ENCODE assay signal across 17 cellular contexts in the genomic region with DNA sequence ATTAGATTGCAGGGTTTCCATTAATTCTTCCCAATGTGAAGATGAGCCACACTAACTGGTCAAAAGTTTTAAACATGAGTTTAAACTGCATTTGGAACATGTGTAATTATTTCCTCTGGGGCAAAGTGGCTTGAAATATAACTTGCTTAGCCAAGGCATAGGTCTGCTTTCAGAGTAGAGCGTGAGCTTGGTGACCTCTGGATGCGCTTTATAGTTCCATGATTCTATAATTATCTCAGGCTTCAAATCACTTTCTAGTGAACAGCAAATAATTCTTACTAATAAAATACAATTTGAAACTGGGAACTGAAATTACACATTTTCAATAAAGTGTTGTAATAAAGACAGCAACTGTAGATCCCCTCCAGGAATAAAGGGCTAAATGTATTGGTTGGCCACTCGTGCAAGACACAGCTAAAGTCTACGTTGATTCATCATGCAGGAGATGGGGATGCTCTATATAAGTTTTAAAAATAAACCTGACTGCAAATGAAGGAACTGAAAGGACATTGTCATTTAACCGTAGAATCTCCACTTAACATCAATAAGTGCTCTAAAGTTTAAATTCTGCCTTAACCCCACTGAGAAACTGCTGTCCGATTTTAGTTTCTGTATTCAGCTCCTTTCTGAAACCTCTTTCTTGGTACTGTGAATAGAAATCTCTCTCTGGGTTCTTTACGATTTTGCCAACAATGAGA.
DNase-seq lines count a peak whose midpoint lies in the region; ATAC-seq and TF ChIP-seq lines count a peak whose summit lies in the region.
"Had no signal": no experiment of that assay in that cellular context is flagged by ENCODE, and none has a peak within 500 bp of the region (broad histone marks: within the 10 kb centered on the region; RNA-seq: fewer than 3 reads in every experiment).

No MANE protein-coding gene starts in this region.

- H3K36me3 ChIP-seq in mesendoderm (ENCODE audit: control insufficient read depth, insufficient read depth, low read length): no peaks in the 10 kb centered on the region
- no peaks in the 10 kb centered on the region for H3K36me3 ChIP-seq in osteoblast (ENCODE audit: insufficient read depth, low read length)
- H3K36me3 ChIP-seq: adrenal gland, SJSA1, stomach had no signal

- peaks cover 3% of the 10 kb centered on the region for H3K9me3 Mint-ChIP-seq in activated B cell treated with CpG ODN at 0.5 μM for 24 hours
- H3K9me3 Mint-ChIP-seq: WTC11 had no signal

- no peak overlapping the region for H3K9ac ChIP-seq in mesendoderm (ENCODE audit: low read length)

- H3K9me3 ChIP-seq in osteoblast (ENCODE audit: low read depth, low read length): no peaks in the 10 kb centered on the region
- H3K9me3 ChIP-seq: adrenal gland, SJSA1 had no signal

- H2BK5ac ChIP-seq in mesendoderm (ENCODE audit: low read length): no peak overlapping the region

- TF ChIP-seq CTCF in activated B cell treated with CpG ODN at 0.5 μM for 24 hours (IDR thresholded peaks at IDR 0.05) (no peak), osteoblast (IDR thresholded peaks at IDR 0.05; ENCODE audit: extremely low read depth, low read depth, low read length) (no peak)

- no peak overlapping the region for H2BK15ac ChIP-seq in mesendoderm (replicated peaks; ENCODE audit: low read depth)

- H3K27me3 Mint-ChIP-seq in activated B cell treated with CpG ODN at 0.5 μM for 24 hours: peaks cover 5% of the 10 kb centered on the region
- H3K27me3 Mint-ChIP-seq: CD4-positive, CD25-positive, alpha-beta regulatory T cell; dendritic cell treated with granulocyte-macrophage colony-stimulating factor and Interleukin-4, amounts not matched to agents 40 ng/mL and 50 ng/mL, for 4 days had no signal

- H2AFZ ChIP-seq in osteoblast (ENCODE audit: low read length): no peak overlapping the region

- no peak overlapping the region for H2BK120ac ChIP-seq in mesendoderm (ENCODE audit: low read depth, low read length)

- no peak overlapping the region for H4K8ac ChIP-seq in mesendoderm (ENCODE audit: low read depth, low read length)

- peak; percentile 79 for ATAC-seq in GM18867 (IDR thresholded peaks at IDR 0.05; ENCODE audit: unreplicated experiment)
- peak; percentile 84 for ATAC-seq in GM21619 (IDR thresholded peaks at IDR 0.05; ENCODE audit: unreplicated experiment)
- peak; percentile 84 for ATAC-seq in HG03103 (IDR thresholded peaks at IDR 0.05; ENCODE audit: low read depth, unreplicated experiment)
- ATAC-seq in activated B cell treated with CpG ODN at 0.5 μM for 24 hours (ENCODE audit: low read depth): peak; percentile 96
- ATAC-seq: WTC11 had no signal

- H3K79me2 ChIP-seq in mesendoderm (ENCODE audit: control insufficient read depth, insufficient read depth, low read length) (no peaks in the 10 kb centered on the region), osteoblast (ENCODE audit: insufficient read depth, low read length) (no peaks in the 10 kb centered on the region)

- no peak overlapping the region for H4K5ac ChIP-seq in mesendoderm (ENCODE audit: low read length)

- H3K23ac ChIP-seq in mesendoderm (ENCODE audit: low read length): no peak overlapping the region

- H3K27me3 ChIP-seq in mesendoderm (ENCODE audit: insufficient read depth, low read length, poor library complexity) (no peaks in the 10 kb centered on the region), osteoblast (ENCODE audit: insufficient read depth, low read length) (no peaks in the 10 kb centered on the region)
- H3K27me3 ChIP-seq: adrenal gland, SJSA1, stomach had no signal

- no peak overlapping the region for H3K56ac ChIP-seq in mesendoderm (ENCODE audit: low read length)

- no peaks in the 10 kb centered on the region for H3K4me1 ChIP-seq in mesendoderm (ENCODE audit: control insufficient read depth, low read depth, low read length)
- no peaks in the 10 kb centered on the region for H3K4me1 ChIP-seq in osteoblast (ENCODE audit: insufficient read depth, low read length)
- H3K4me1 ChIP-seq: adrenal gland, SJSA1, stomach had no signal

- H3K4me2 ChIP-seq in mesendoderm (ENCODE audit: low read length) (no peak overlapping the region), osteoblast (ENCODE audit: insufficient read depth, low read length) (no peak overlapping the region)

- peak overlapping the region; percentile 24 for H3K27ac Mint-ChIP-seq in activated B cell treated with CpG ODN at 0.5 μM for 24 hours
- H3K27ac Mint-ChIP-seq: CD4-positive, CD25-positive, alpha-beta regulatory T cell; dendritic cell treated with granulocyte-macrophage colony-stimulating factor and Interleukin-4, amounts not matched to agents 40 ng/mL and 50 ng/mL, for 4 days; WTC11 had no signal

- H3K27ac ChIP-seq in mesendoderm (ENCODE audit: low read depth, low read length) (no peak overlapping the region), osteoblast (ENCODE audit: low read depth, low read length) (no peak overlapping the region)
- H3K27ac ChIP-seq: adrenal gland, SJSA1, stomach had no signal

- no peaks in the 10 kb centered on the region for H3K79me1 ChIP-seq in mesendoderm (ENCODE audit: low read length)

- DNase-seq in activated B cell treated with CpG ODN at 0.5 μM for 24 hours (no peak), NCI-H524 treated with DMSO at 0.1 percent for 48 hours (lab: John Stamatoyannopoulos, UW) (no peak), amygdala (lab: John Stamatoyannopoulos, UW) (no peak), mesendoderm (no peak), osteoblast (ENCODE audit: insufficient read length, low spot score, missing footprints) (no peak)
- DNase-seq: adrenal gland; CD4-positive, CD25-positive, alpha-beta regulatory T cell; H7; kidney; NCI-H1092 treated with DMSO at 0.1 percent for 48 hours; stomach had no signal

- H3K4me3 ChIP-seq in mesendoderm (ENCODE audit: low read length) (no peak overlapping the region), osteoblast (ENCODE audit: insufficient read depth, low read length) (no peak overlapping the region)
- H3K4me3 ChIP-seq: adrenal gland, SJSA1, stomach had no signal

- no peaks in the 10 kb centered on the region for H3K36me3 Mint-ChIP-seq in activated B cell treated with CpG ODN at 0.5 μM for 24 hours (ENCODE audit: low read depth)
- H3K36me3 Mint-ChIP-seq: CD4-positive, CD25-positive, alpha-beta regulatory T cell; WTC11 had no signal

- peak overlapping the region; percentile 59 for H3K4me3 Mint-ChIP-seq in activated B cell treated with CpG ODN at 0.5 μM for 24 hours
- H3K4me3 Mint-ChIP-seq: CD4-positive, CD25-positive, alpha-beta regulatory T cell; dendritic cell treated with granulocyte-macrophage colony-stimulating factor and Interleukin-4, amounts not matched to agents 40 ng/mL and 50 ng/mL, for 4 days; WTC11 had no signal

- no peak overlapping the region for H3K4ac ChIP-seq in mesendoderm (ENCODE audit: low read depth, low read length)

- H3K18ac ChIP-seq in mesendoderm (ENCODE audit: low read length): no peak overlapping the region

- no CpG with 5 or more reads among the region's 7 CpGs for WGBS in mesendoderm (ENCODE audit: extremely low coverage, insufficient coverage, low lambda C conversion rate)

- intact Hi-C loops in activated B cell treated with CpG ODN at 0.5 μM for 24 hours (cut with micrococcal nuclease): loop anchor here (1.0 to 10.0 kb wide), 3 partner anchors 32 to 1058 kb away; no protein-coding TSS in a partner anchor

- H3K4me1 Mint-ChIP-seq in activated B cell treated with CpG ODN at 0.5 μM for 24 hours: peaks cover 23% of the 10 kb centered on the region
- H3K4me1 Mint-ChIP-seq: CD4-positive, CD25-positive, alpha-beta regulatory T cell; WTC11 had no signal

- POLR2A ChIA-PET in activated B cell treated with CpG ODN at 0.5 μM for 24 hours (lab: Charles Lee): no interaction called here

- no peak overlapping the region for H2AK5ac ChIP-seq in mesendoderm (ENCODE audit: low read length)

- CTCF ChIA-PET in activated B cell treated with CpG ODN at 0.5 μM for 24 hours (lab: Charles Lee): interaction anchor here (0.7 kb wide), 1 partner anchor 154 kb away, joined by 3 read pairs; no protein-coding TSS in a partner anchor

- H4K20me1 ChIP-seq in osteoblast (ENCODE audit: insufficient read depth, low read length): no peaks in the 10 kb centered on the region
